15 cellular contexts compared by ENCODE assay signal in genomic region chr5:14165375-14166091, GRCh38. TPM values are rescaled to one million over a fixed set of nuclear protein-coding genes. Genes with fewer than 3 reads are reported as not detected.
DNase-seq lines count a peak whose midpoint lies in the region; ATAC-seq and TF ChIP-seq lines count a peak whose summit lies in the region.
"Had no signal": no experiment of that assay in that cellular context is flagged by ENCODE, and none has a peak within 500 bp of the region (broad histone marks: within the 10 kb centered on the region; RNA-seq: fewer than 3 reads in every experiment).

No MANE protein-coding gene starts in this region.

- H3K18ac ChIP-seq in H9 (ENCODE audit: insufficient read length, low read depth, low read length): no peak overlapping the region

- H4K91ac ChIP-seq in H9 (ENCODE audit: insufficient read length, low read depth, low read length): peak overlapping the region; percentile 14

- H3K27ac Mint-ChIP-seq in H9: peak overlapping the region in 2 of 3 experiments; percentile 3 to 68; a peak in 2 of 7 replicates

- no peak overlapping the region for H2BK120ac ChIP-seq in H9 (ENCODE audit: low read depth, low read length, poor library complexity, severe bottlenecking)

- TF ChIP-seq CTCF in H9 (conservative IDR thresholded peaks at IDR 0.05) (no peak), foreskin fibroblast (IDR thresholded peaks at IDR 0.05; ENCODE audit: low read depth, low read length) (no peak)

- peaks cover 6 to 7% of the 10 kb centered on the region in 2 experiments for H3K9me3 Mint-ChIP-seq in H9

- H3K4me1 Mint-ChIP-seq in H9: peaks cover 41 to 42% of the 10 kb centered on the region in 2 experiments

- no peak overlapping the region for H3K56ac ChIP-seq in H9 (ENCODE audit: insufficient read length, low read depth, low read length)

- H4K8ac ChIP-seq in H9 (replicated peaks; ENCODE audit: insufficient read length, low read depth, low read length): no peak overlapping the region

- H2AK5ac ChIP-seq in H9 (ENCODE audit: insufficient read length, low read length): no peak overlapping the region

- H4K20me1 ChIP-seq in H9 (ENCODE audit: control insufficient read depth, insufficient read depth, insufficient read length): no peaks in the 10 kb centered on the region

- H3K4me2 ChIP-seq in H9 (ENCODE audit: insufficient read depth, insufficient read length, low read length): no peak overlapping the region

- no peak overlapping the region for H3T11ph ChIP-seq in H9 (ENCODE audit: low read length)

- H3K4me3 Mint-ChIP-seq in H9: no peak overlapping the region

- peaks cover 8% of the 10 kb centered on the region; the same call in 1 of the 2 replicates for H3K4me1 ChIP-seq in H9 (ENCODE audit: insufficient read depth, low read length)

- no peaks in the 10 kb centered on the region for H3K27me3 Mint-ChIP-seq in H9 (ENCODE audit: low read depth)

- peaks cover 68% of the 10 kb centered on the region; the same call in 1 of the 2 replicates for H3K79me2 ChIP-seq in H9 (ENCODE audit: insufficient read depth, low read length)

- no peak overlapping the region for H2BK12ac ChIP-seq in H9 (ENCODE audit: insufficient read length, low read depth, low read length)

- DNase-seq in H9: no peak
- DNase-seq in foreskin fibroblast: peak; percentile 60 to 74
- peak; percentile 95 for DNase-seq in renal cortical epithelial cell (ENCODE audit: low read depth)
- DNase-seq in NAMALWA (ENCODE audit: low spot score): no peak
- no peak for DNase-seq in NOMO-1 (lab: John Stamatoyannopoulos, UW; ENCODE audit: unreplicated experiment in 2 of 2)
- no peak for DNase-seq in globus pallidus (ENCODE audit: low spot score)
- DNase-seq: cortex of kidney, DMS79, KBM-7, NCI-H526, occipital lobe, T1000, uterus had no signal

- H3K27me3 ChIP-seq in H9 (ENCODE audit: insufficient read depth, low read length): no peaks in the 10 kb centered on the region
- H3K27me3 ChIP-seq: uterus had no signal

- no peak overlapping the region for H2AFZ ChIP-seq in H9 (ENCODE audit: low read length)

- no peak overlapping the region for H3K4me3 ChIP-seq in foreskin fibroblast (ENCODE audit: low read depth in 1 of 2, low read length in 2 of 2)
- H3K4me3 ChIP-seq: uterus had no signal

- peak overlapping the region; percentile 42; the same call in 1 of the 2 replicates for H3K14ac ChIP-seq in H9 (ENCODE audit: insufficient read depth, low read length)

- peaks cover 16% of the 10 kb centered on the region for H3K79me1 ChIP-seq in H9 (ENCODE audit: insufficient read depth, low read depth, low read length, poor library complexity, severe bottlenecking)

- WGBS in H9 (ENCODE audit: extremely low coverage, insufficient read length, low lambda C conversion rate): no CpG with 5 or more reads among the region's 9 CpGs

- no peak overlapping the region for H3K23ac ChIP-seq in H9 (ENCODE audit: insufficient read length, low read depth, low read length)

- H2BK5ac ChIP-seq in H9 (ENCODE audit: insufficient read length, low read length): no peak overlapping the region

- H3K9ac ChIP-seq in H9 (ENCODE audit: extremely low read depth, insufficient read length, low read length): no peak overlapping the region

- H3K27ac ChIP-seq in H9 (ENCODE audit: insufficient read length, low read depth, low read length): no peak overlapping the region
- H3K27ac ChIP-seq: uterus had no signal

- no peak overlapping the region for H4K5ac ChIP-seq in H9 (ENCODE audit: insufficient read length, low read depth, low read length)

- H3K36me3 Mint-ChIP-seq in H9 (ENCODE audit: insufficient read depth in 1 of 3, low read depth in 3 of 3): peaks cover 7 to 16% (median 11%) of the 10 kb centered on the region in 3 experiments

- no peaks in the 10 kb centered on the region for H3K9me3 ChIP-seq in H9 (ENCODE audit: control insufficient read depth, low read depth, low read length)
- H3K9me3 ChIP-seq: uterus had no signal

- H2BK20ac ChIP-seq in H9 (ENCODE audit: low read depth, low read length, poor library complexity, severe bottlenecking): no peak overlapping the region

- peak; percentile 65 for ATAC-seq in SK-N-SH treated with all-trans-retinoic acid at 6 μM for 48 hours
- ATAC-seq in HG03196 (IDR thresholded peaks at IDR 0.05; ENCODE audit: unreplicated experiment): no peak

- H2BK15ac ChIP-seq in H9 (ENCODE audit: low read depth, low read length): no peak overlapping the region

- H3K4ac ChIP-seq in H9 (ENCODE audit: low read depth, low read length): no peak overlapping the region

- H3K23me2 ChIP-seq in H9 (ENCODE audit: insufficient read length, low read depth, low read length, poor library complexity, severe bottlenecking): no peaks in the 10 kb centered on the region

TF ChIP-seq in SK-N-SH treated with all-trans-retinoic acid at 6 μM for 48 hours, 23 proteins besides CTCF, POLR2A, EP300 and RAD21:
- TF ChIP-seq TOX (CRISPR knock-in tag; IDR thresholded peaks at IDR 0.05; ENCODE audit: borderline replicate concordance): no peak
- no peak for TF ChIP-seq ZFP30 (CRISPR knock-in tag; IDR thresholded peaks at IDR 0.05)
- TF ChIP-seq SNAI2 (CRISPR knock-in tag; IDR thresholded peaks at IDR 0.05): no peak
- no peak for TF ChIP-seq ESRRG (CRISPR knock-in tag; IDR thresholded peaks at IDR 0.05)
- TF ChIP-seq TSHZ2 (CRISPR knock-in tag; IDR thresholded peaks at IDR 0.05): no peak
TF ChIP-seq in SK-N-SH treated with all-trans-retinoic acid at 6 μM for 48 hours: peak in this region for 0.

RNA-seq across cellular contexts. Expression of gene TRIO, which starts 22.4 kb away (rescaled TPM):
- 82.9 and 87.8 TPM in 2 replicates for total RNA-seq in H9 (2021)
- total RNA-seq in renal cortical epithelial cell: 205 and 408 TPM in 2 replicates

Comparison
In these comparisons a context has a peak if more than half of its experiments do, and no peak if none do; other contexts are left out.
1. DNase-seq: peak in foreskin fibroblast (2 of 2) and renal cortical epithelial cell (single experiment); none in H9 (single experiment), NAMALWA (single experiment), NOMO-1 (0 of 2) and globus pallidus (single experiment).